ENCODE assay signal across 1 cellular context in genomic region chr4:177427097-177427665, GRCh38.
TF ChIP-seq lines count a peak whose summit lies in the region.

No MANE protein-coding gene starts in this region.

TF ChIP-seq in K562, 482 proteins besides CTCF, POLR2A, EP300 and RAD21:
- TF ChIP-seq NFE2 (IDR thresholded peaks at IDR 0.05; ENCODE audit: low read depth) (0 out of 2 replicates have a peak, but pooled peaks have one; percentile 26), ILK (tag; IDR thresholded peaks at IDR 0.05; ENCODE audit: borderline replicate concordance, low read depth) (no peak)
